ENCODE assay signal across 1 cellular context in the genomic region with DNA sequence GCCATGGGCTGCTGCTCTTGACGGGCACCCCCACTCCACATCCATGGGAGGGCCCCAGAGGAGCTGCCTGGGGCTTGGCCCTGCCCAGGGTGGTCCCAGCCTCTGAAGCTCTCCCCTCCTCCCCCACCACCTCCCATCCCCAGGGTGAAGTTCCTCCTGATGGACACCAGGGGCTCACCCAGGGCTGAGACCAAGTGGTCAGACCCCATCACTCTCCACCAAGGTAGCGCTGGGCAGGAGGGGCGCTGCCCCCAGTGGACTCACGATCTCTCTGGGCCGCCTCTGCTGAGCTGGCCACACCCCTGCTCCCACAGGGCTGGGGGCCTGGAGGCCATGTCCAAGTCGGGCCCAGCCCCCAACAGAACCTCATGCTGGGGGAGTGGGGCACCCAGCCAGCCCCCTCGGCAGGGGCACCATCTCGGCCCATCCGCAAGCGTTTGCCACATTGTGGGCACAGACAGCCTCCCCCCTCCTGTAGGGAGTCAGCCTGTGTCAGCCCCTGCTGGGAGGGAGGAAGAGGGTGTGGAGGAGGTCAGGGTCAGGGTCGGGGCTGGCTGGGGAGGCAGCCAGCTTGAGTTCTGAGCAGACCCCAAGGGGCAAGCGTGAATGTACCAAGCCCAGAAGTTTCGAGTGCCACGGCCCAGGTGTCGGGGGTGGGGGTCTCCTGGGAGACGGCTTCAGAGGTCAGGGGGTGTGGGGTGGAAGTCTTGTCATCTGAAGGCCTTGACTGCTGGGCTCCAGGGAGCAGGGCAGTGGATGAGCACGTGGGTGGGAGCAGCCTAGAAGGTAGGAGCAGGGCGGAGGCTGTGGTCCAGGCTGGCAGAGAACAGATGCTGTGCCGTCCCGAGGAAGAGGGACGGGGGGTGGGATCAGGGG.
A peak's percentile ranks its signal among the peaks of the same experiment; 100 is the strongest.
TF ChIP-seq lines count a peak whose summit lies in the region.

No MANE protein-coding gene starts in this region.

TF ChIP-seq in HepG2, 621 proteins besides CTCF, POLR2A, EP300 and RAD21 (continued from another document):
- TF ChIP-seq, protein P1, sequence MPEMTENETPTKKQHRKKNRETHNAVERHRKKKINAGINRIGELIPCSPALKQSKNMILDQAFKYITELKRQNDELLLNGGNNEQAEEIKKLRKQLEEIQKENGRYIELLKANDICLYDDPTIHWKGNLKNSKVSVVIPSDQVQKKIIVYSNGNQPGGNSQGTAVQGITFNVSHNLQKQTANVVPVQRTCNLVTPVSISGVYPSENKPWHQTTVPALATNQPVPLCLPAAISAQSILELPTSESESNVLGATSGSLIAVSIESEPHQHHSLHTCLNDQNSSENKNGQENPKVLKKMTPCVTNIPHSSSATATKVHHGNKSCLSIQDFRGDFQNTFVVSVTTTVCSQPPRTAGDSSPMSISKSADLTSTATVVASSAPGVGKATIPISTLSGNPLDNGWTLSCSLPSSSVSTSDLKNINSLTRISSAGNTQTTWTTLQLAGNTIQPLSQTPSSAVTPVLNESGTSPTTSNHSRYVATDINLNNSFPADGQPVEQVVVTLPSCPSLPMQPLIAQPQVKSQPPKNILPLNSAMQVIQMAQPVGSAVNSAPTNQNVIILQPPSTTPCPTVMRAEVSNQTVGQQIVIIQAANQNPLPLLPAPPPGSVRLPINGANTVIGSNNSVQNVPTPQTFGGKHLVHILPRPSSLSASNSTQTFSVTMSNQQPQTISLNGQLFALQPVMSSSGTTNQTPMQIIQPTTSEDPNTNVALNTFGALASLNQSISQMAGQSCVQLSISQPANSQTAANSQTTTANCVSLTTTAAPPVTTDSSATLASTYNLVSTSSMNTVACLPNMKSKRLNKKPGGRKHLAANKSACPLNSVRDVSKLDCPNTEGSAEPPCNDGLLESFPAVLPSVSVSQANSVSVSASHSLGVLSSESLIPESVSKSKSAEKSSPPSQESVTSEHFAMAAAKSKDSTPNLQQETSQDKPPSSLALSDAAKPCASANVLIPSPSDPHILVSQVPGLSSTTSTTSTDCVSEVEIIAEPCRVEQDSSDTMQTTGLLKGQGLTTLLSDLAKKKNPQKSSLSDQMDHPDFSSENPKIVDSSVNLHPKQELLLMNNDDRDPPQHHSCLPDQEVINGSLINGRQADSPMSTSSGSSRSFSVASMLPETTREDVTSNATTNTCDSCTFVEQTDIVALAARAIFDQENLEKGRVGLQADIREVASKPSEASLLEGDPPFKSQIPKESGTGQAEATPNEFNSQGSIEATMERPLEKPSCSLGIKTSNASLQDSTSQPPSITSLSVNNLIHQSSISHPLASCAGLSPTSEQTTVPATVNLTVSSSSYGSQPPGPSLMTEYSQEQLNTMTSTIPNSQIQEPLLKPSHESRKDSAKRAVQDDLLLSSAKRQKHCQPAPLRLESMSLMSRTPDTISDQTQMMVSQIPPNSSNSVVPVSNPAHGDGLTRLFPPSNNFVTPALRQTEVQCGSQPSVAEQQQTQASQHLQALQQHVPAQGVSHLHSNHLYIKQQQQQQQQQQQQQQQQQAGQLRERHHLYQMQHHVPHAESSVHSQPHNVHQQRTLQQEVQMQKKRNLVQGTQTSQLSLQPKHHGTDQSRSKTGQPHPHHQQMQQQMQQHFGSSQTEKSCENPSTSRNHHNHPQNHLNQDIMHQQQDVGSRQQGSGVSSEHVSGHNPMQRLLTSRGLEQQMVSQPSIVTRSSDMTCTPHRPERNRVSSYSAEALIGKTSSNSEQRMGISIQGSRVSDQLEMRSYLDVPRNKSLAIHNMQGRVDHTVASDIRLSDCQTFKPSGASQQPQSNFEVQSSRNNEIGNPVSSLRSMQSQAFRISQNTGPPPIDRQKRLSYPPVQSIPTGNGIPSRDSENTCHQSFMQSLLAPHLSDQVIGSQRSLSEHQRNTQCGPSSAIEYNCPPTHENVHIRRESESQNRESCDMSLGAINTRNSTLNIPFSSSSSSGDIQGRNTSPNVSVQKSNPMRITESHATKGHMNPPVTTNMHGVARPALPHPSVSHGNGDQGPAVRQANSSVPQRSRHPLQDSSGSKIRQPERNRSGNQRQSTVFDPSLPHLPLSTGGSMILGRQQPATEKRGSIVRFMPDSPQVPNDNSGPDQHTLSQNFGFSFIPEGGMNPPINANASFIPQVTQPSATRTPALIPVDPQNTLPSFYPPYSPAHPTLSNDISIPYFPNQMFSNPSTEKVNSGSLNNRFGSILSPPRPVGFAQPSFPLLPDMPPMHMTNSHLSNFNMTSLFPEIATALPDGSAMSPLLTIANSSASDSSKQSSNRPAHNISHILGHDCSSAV (CRISPR knock-in tag; IDR thresholded peaks at IDR 0.05; ENCODE audit: borderline replicate concordance), result no peak
- TF ChIP-seq ZFAT (CRISPR knock-in tag; conservative IDR thresholded peaks at IDR 0.05) (no peak), ZSCAN29 (CRISPR knock-in tag; conservative IDR thresholded peaks at IDR 0.05) (no peak), KLF15 (CRISPR knock-in tag; IDR thresholded peaks at IDR 0.05; ENCODE audit: borderline replicate concordance) (no peak), ZNF17 (CRISPR knock-in tag; IDR thresholded peaks at IDR 0.05) (no peak), ZNF292 (CRISPR knock-in tag; IDR thresholded peaks at IDR 0.05; ENCODE audit: borderline replicate concordance, low read depth) (0 out of 2 replicates have a peak, but pooled peaks have one; percentile 35)
- TF ChIP-seq, protein P2, sequence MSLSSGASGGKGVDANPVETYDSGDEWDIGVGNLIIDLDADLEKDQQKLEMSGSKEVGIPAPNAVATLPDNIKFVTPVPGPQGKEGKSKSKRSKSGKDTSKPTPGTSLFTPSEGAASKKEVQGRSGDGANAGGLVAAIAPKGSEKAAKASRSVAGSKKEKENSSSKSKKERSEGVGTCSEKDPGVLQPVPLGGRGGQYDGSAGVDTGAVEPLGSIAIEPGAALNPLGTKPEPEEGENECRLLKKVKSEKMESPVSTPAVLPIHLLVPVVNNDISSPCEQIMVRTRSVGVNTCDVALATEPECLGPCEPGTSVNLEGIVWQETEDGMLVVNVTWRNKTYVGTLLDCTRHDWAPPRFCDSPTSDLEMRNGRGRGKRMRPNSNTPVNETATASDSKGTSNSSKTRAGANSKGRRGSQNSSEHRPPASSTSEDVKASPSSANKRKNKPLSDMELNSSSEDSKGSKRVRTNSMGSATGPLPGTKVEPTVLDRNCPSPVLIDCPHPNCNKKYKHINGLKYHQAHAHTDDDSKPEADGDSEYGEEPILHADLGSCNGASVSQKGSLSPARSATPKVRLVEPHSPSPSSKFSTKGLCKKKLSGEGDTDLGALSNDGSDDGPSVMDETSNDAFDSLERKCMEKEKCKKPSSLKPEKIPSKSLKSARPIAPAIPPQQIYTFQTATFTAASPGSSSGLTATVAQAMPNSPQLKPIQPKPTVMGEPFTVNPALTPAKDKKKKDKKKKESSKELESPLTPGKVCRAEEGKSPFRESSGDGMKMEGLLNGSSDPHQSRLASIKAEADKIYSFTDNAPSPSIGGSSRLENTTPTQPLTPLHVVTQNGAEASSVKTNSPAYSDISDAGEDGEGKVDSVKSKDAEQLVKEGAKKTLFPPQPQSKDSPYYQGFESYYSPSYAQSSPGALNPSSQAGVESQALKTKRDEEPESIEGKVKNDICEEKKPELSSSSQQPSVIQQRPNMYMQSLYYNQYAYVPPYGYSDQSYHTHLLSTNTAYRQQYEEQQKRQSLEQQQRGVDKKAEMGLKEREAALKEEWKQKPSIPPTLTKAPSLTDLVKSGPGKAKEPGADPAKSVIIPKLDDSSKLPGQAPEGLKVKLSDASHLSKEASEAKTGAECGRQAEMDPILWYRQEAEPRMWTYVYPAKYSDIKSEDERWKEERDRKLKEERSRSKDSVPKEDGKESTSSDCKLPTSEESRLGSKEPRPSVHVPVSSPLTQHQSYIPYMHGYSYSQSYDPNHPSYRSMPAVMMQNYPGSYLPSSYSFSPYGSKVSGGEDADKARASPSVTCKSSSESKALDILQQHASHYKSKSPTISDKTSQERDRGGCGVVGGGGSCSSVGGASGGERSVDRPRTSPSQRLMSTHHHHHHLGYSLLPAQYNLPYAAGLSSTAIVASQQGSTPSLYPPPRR (CRISPR knock-in tag; IDR thresholded peaks at IDR 0.05; ENCODE audit: borderline replicate concordance), result peak; percentile 19; the same call in 1 of the 2 replicates
